Comparison of ENCODE assay signal across 1 cellular context in the genomic region with DNA sequence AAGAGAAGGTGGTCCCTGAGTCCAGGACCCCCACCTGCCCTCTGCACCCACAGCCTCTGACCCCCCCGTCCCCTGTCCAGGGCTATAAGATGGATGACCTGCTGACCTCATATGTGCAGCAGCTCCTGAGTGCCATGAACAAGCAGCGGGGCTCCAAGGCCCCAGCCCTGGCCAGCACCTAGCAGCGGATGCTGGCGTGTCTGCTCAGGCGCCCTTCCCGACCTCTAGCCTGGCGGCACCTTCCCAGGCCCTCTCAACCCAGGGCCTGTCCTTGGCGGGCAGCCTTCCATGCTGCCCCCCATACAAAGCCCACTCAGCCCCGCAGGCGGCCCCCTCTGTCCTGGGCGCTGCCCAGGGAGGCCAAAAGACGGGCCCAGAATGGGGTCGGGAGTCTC.
TF ChIP-seq lines count a peak whose summit lies in the region.

No MANE protein-coding gene starts in this region.

TF ChIP-seq in GM23338, 12 proteins besides CTCF, POLR2A, EP300 and RAD21 (continued from another document):
- TF ChIP-seq, protein P1, sequence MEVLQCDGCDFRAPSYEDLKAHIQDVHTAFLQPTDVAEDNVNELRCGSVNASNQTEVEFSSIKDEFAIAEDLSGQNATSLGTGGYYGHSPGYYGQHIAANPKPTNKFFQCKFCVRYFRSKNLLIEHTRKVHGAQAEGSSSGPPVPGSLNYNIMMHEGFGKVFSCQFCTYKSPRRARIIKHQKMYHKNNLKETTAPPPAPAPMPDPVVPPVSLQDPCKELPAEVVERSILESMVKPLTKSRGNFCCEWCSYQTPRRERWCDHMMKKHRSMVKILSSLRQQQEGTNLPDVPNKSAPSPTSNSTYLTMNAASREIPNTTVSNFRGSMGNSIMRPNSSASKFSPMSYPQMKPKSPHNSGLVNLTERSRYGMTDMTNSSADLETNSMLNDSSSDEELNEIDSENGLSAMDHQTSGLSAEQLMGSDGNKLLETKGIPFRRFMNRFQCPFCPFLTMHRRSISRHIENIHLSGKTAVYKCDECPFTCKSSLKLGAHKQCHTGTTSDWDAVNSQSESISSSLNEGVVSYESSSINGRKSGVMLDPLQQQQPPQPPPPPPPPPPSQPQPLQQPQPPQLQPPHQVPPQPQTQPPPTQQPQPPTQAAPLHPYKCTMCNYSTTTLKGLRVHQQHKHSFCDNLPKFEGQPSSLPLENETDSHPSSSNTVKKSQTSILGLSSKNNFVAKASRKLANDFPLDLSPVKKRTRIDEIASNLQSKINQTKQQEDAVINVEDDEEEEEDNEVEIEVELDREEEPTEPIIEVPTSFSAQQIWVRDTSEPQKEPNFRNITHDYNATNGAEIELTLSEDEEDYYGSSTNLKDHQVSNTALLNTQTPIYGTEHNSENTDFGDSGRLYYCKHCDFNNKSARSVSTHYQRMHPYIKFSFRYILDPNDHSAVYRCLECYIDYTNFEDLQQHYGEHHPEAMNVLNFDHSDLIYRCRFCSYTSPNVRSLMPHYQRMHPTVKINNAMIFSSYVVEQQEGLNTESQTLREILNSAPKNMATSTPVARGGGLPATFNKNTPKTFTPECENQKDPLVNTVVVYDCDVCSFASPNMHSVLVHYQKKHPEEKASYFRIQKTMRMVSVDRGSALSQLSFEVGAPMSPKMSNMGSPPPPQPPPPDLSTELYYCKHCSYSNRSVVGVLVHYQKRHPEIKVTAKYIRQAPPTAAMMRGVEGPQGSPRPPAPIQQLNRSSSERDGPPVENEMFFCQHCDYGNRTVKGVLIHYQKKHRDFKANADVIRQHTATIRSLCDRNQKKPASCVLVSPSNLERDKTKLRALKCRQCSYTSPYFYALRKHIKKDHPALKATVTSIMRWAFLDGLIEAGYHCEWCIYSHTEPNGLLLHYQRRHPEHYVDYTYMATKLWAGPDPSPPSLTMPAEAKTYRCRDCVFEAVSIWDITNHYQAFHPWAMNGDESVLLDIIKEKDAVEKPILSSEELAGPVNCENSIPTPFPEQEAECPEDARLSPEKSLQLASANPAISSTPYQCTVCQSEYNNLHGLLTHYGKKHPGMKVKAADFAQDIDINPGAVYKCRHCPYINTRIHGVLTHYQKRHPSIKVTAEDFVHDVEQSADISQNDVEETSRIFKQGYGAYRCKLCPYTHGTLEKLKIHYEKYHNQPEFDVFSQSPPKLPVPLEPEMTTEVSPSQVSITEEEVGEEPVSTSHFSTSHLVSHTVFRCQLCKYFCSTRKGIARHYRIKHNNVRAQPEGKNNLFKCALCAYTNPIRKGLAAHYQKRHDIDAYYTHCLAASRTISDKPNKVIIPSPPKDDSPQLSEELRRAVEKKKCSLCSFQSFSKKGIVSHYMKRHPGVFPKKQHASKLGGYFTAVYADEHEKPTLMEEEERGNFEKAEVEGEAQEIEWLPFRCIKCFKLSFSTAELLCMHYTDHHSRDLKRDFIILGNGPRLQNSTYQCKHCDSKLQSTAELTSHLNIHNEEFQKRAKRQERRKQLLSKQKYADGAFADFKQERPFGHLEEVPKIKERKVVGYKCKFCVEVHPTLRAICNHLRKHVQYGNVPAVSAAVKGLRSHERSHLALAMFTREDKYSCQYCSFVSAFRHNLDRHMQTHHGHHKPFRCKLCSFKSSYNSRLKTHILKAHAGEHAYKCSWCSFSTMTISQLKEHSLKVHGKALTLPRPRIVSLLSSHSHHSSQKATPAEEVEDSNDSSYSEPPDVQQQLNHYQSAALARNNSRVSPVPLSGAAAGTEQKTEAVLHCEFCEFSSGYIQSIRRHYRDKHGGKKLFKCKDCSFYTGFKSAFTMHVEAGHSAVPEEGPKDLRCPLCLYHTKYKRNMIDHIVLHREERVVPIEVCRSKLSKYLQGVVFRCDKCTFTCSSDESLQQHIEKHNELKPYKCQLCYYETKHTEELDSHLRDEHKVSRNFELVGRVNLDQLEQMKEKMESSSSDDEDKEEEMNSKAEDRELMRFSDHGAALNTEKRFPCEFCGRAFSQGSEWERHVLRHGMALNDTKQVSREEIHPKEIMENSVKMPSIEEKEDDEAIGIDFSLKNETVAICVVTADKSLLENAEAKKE (CRISPR knock-in tag; IDR thresholded peaks at IDR 0.05) = no peak
- TF ChIP-seq ZNF331 (CRISPR knock-in tag; IDR thresholded peaks at IDR 0.05; ENCODE audit: low read depth) (no peak), POLR2AphosphoS5 (IDR thresholded peaks at IDR 0.05; ENCODE audit: low read depth) (no peak), STAT1 (IDR thresholded peaks at IDR 0.05; ENCODE audit: unreplicated experiment) (no peak), NANOG (IDR thresholded peaks at IDR 0.05; ENCODE audit: borderline replicate concordance) (no peak), EZH2phosphoT487 (IDR thresholded peaks at IDR 0.05; ENCODE audit: unreplicated experiment) (no peak), CREB1 (CRISPR knock-in tag; IDR thresholded peaks at IDR 0.05; ENCODE audit: low read depth) (no peak)
- TF ChIP-seq, protein P2, sequence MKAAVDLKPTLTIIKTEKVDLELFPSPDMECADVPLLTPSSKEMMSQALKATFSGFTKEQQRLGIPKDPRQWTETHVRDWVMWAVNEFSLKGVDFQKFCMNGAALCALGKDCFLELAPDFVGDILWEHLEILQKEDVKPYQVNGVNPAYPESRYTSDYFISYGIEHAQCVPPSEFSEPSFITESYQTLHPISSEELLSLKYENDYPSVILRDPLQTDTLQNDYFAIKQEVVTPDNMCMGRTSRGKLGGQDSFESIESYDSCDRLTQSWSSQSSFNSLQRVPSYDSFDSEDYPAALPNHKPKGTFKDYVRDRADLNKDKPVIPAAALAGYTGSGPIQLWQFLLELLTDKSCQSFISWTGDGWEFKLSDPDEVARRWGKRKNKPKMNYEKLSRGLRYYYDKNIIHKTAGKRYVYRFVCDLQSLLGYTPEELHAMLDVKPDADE (IDR thresholded peaks at IDR 0.05) = no peak
- TF ChIP-seq, protein P3, sequence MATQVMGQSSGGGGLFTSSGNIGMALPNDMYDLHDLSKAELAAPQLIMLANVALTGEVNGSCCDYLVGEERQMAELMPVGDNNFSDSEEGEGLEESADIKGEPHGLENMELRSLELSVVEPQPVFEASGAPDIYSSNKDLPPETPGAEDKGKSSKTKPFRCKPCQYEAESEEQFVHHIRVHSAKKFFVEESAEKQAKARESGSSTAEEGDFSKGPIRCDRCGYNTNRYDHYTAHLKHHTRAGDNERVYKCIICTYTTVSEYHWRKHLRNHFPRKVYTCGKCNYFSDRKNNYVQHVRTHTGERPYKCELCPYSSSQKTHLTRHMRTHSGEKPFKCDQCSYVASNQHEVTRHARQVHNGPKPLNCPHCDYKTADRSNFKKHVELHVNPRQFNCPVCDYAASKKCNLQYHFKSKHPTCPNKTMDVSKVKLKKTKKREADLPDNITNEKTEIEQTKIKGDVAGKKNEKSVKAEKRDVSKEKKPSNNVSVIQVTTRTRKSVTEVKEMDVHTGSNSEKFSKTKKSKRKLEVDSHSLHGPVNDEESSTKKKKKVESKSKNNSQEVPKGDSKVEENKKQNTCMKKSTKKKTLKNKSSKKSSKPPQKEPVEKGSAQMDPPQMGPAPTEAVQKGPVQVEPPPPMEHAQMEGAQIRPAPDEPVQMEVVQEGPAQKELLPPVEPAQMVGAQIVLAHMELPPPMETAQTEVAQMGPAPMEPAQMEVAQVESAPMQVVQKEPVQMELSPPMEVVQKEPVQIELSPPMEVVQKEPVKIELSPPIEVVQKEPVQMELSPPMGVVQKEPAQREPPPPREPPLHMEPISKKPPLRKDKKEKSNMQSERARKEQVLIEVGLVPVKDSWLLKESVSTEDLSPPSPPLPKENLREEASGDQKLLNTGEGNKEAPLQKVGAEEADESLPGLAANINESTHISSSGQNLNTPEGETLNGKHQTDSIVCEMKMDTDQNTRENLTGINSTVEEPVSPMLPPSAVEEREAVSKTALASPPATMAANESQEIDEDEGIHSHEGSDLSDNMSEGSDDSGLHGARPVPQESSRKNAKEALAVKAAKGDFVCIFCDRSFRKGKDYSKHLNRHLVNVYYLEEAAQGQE (IDR thresholded peaks at IDR 0.05; ENCODE audit: unreplicated experiment) = no peak
